16 cellular contexts compared by ENCODE assay signal in genomic region chr16:4884972-4885874, GRCh38. TPM values are rescaled to one million over a fixed set of nuclear protein-coding genes. Genes with fewer than 3 reads are reported as not detected.
"Had no signal": no experiment of that assay in that cellular context is flagged by ENCODE, and none has a peak within 500 bp of the region (broad histone marks: within the 10 kb centered on the region; RNA-seq: fewer than 3 reads in every experiment).

No MANE protein-coding gene starts in this region.

- H3K4me2 ChIP-seq: smooth muscle cell had no signal

- H3K4me3 ChIP-seq: ascending aorta, lower lobe of right lung, right lobe of liver, smooth muscle cell had no signal

- H3K27me3 ChIP-seq: ascending aorta, right lobe of liver had no signal

- H3K9me3 Mint-ChIP-seq: activated CD4-positive, alpha-beta T cell treated with anti-CD3 and anti-CD28 coated beads, Interleukin-2, amount 10 ng/mL, durations not matched to agents 24 days and 14 days; activated naive CD4-positive, alpha-beta T cell treated with anti-CD3 and anti-CD28 coated beads, Interleukin-2, amount 10 ng/mL, durations not matched to agents 7 days and 5 days; activated T-helper 2 cell treated with anti-CD3 and anti-CD28 coated beads, Interferon-gamma antibody, Interleukin-2, Interleukin-4, amounts not matched to agents 10 μg/mL and 5 μg/mL and 100 μg/mL, durations not matched to agents 14 hours and 24 hours and 36 hours had no signal

- H3K27ac ChIP-seq: ascending aorta, lower lobe of right lung, right lobe of liver had no signal

- DNase-seq: activated CD4-positive, alpha-beta T cell treated with anti-CD3 and anti-CD28 coated beads, Interleukin-2, amount 10 ng/mL, durations not matched to agents 24 days and 14 days; activated CD4-positive, CD25-positive, alpha-beta regulatory T cell; activated CD8-positive, alpha-beta memory T cell treated with anti-CD3 and anti-CD28 coated beads for 24 hours; activated naive CD4-positive, alpha-beta T cell treated with anti-CD3 and anti-CD28 coated beads, Interleukin-2, amount 10 ng/mL, durations not matched to agents 7 days and 5 days; left colon; lower lobe of right lung; occipital lobe; stimulated activated CD4-positive, alpha-beta T cell treated with anti-CD3 and anti-CD28 coated beads, Interleukin-4, amount 100 ng/mL, for 4 hours; stimulated activated CD8-positive, alpha-beta memory T cell treated with anti-CD3 and anti-CD28 coated beads, Interleukin-4, amount 100 ng/mL, for 48 hours; stimulated activated naive CD8-positive, alpha-beta T cell treated with anti-CD3 and anti-CD28 coated beads, Interleukin-15, Interleukin-2, amounts not matched to agents 100 U/mL and 50 U/mL, for 24 hours had no signal

- H3K27ac Mint-ChIP-seq: activated CD4-positive, alpha-beta T cell treated with anti-CD3 and anti-CD28 coated beads, Interleukin-2, amount 10 ng/mL, durations not matched to agents 24 days and 14 days; activated naive CD4-positive, alpha-beta T cell treated with anti-CD3 and anti-CD28 coated beads, Interleukin-2, amount 10 ng/mL, durations not matched to agents 7 days and 5 days had no signal

- H3K9me3 ChIP-seq: ascending aorta, lower lobe of right lung, right lobe of liver had no signal

- H3K4me1 ChIP-seq: ascending aorta had no signal

- ATAC-seq: esophagus mucosa; left colon; lower lobe of right lung; right lobe of liver; stimulated activated naive CD8-positive, alpha-beta T cell treated with anti-CD3 and anti-CD28 coated beads, Interleukin-15, Interleukin-2, amounts not matched to agents 100 U/mL and 50 U/mL, for 24 hours had no signal

- H3K4me3 Mint-ChIP-seq: activated CD4-positive, alpha-beta T cell treated with anti-CD3 and anti-CD28 coated beads, Interleukin-2, amount 10 ng/mL, durations not matched to agents 24 days and 14 days; activated naive CD4-positive, alpha-beta T cell treated with anti-CD3 and anti-CD28 coated beads, Interleukin-2, amount 10 ng/mL, durations not matched to agents 7 days and 5 days had no signal

- H3K4me1 Mint-ChIP-seq: activated CD4-positive, alpha-beta T cell treated with anti-CD3 and anti-CD28 coated beads, Interleukin-2, amount 10 ng/mL, durations not matched to agents 24 days and 14 days; activated naive CD4-positive, alpha-beta T cell treated with anti-CD3 and anti-CD28 coated beads, Interleukin-2, amount 10 ng/mL, durations not matched to agents 7 days and 5 days had no signal

- H3K27me3 Mint-ChIP-seq: activated CD4-positive, alpha-beta T cell treated with anti-CD3 and anti-CD28 coated beads, Interleukin-2, amount 10 ng/mL, durations not matched to agents 24 days and 14 days; activated naive CD4-positive, alpha-beta T cell treated with anti-CD3 and anti-CD28 coated beads, Interleukin-2, amount 10 ng/mL, durations not matched to agents 7 days and 5 days had no signal

RNA-seq across cellular contexts. Expression of gene PPL, which starts 51.7 kb away (rescaled TPM):
- total RNA-seq: activated CD4-positive, alpha-beta T cell treated with anti-CD3 and anti-CD28 coated beads, Interleukin-2, amount 10 ng/mL, durations not matched to agents 24 days and 14 days; activated T-helper 2 cell treated with anti-CD3 and anti-CD28 coated beads, Interferon-gamma antibody, Interleukin-2, Interleukin-4, amounts not matched to agents 10 μg/mL and 5 μg/mL and 100 μg/mL, durations not matched to agents 14 hours and 24 hours and 36 hours; T-helper 2 cell treated with Interferon-gamma antibody and Interleukin-4, amounts not matched to agents 100 ng/mL and 5 ng/mL, for 36 hours had no signal
